ENCODE assay signal across 1 cellular context in genomic region chr1:220690140-220691038, GRCh38.
TF ChIP-seq lines count a peak whose summit lies in the region.

A gene with protein sequence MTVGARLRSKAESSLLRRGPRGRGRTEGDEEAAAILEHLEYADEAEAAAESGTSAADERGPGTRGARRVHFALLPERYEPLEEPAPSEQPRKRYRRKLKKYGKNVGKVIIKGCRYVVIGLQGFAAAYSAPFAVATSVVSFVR (plus strand): TSS chr1:220690363. CDS start chr1:220690403, 40 bp downstream.

TF ChIP-seq in GM12878, 131 proteins besides CTCF, POLR2A, EP300 and RAD21 (continued from another document and continues in another):
- TF ChIP-seq, protein P1, sequence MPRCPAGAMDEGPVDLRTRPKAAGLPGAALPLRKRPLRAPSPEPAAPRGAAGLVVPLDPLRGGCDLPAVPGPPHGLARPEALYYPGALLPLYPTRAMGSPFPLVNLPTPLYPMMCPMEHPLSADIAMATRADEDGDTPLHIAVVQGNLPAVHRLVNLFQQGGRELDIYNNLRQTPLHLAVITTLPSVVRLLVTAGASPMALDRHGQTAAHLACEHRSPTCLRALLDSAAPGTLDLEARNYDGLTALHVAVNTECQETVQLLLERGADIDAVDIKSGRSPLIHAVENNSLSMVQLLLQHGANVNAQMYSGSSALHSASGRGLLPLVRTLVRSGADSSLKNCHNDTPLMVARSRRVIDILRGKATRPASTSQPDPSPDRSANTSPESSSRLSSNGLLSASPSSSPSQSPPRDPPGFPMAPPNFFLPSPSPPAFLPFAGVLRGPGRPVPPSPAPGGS (IDR thresholded peaks at IDR 0.05; ENCODE audit: borderline replicate concordance, insufficient read depth, low read depth, low read length, poor library complexity, severe bottlenecking): no peak
- TF ChIP-seq SUZ12 (IDR thresholded peaks at IDR 0.05; ENCODE audit: unreplicated experiment): no peak
- TF ChIP-seq IKZF2 (IDR thresholded peaks at IDR 0.05): no peak
- no peak for TF ChIP-seq POU2F2 (IDR thresholded peaks at IDR 0.05; ENCODE audit: borderline replicate concordance, low read depth, low read length)
- no peak for TF ChIP-seq EZH2 (IDR thresholded peaks at IDR 0.05; ENCODE audit: borderline replicate concordance, control insufficient read depth, low read depth, low read length)
- TF ChIP-seq SREBF1 (IDR thresholded peaks at IDR 0.05; ENCODE audit: low read length): no peak
- TF ChIP-seq, protein P2, sequence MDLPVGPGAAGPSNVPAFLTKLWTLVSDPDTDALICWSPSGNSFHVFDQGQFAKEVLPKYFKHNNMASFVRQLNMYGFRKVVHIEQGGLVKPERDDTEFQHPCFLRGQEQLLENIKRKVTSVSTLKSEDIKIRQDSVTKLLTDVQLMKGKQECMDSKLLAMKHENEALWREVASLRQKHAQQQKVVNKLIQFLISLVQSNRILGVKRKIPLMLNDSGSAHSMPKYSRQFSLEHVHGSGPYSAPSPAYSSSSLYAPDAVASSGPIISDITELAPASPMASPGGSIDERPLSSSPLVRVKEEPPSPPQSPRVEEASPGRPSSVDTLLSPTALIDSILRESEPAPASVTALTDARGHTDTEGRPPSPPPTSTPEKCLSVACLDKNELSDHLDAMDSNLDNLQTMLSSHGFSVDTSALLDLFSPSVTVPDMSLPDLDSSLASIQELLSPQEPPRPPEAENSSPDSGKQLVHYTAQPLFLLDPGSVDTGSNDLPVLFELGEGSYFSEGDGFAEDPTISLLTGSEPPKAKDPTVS (IDR thresholded peaks at IDR 0.05; ENCODE audit: low read depth, low read length): no peak
- no peak for TF ChIP-seq TCF3 (IDR thresholded peaks at IDR 0.05; ENCODE audit: borderline replicate concordance, insufficient read depth, low read depth, low read length)
- no peak for TF ChIP-seq ZNF207 (IDR thresholded peaks at IDR 0.05; ENCODE audit: borderline replicate concordance)
- TF ChIP-seq ZSCAN29 (IDR thresholded peaks at IDR 0.05): no peak
- TF ChIP-seq TARDBP (IDR thresholded peaks at IDR 0.05; ENCODE audit: borderline replicate concordance): no peak
- TF ChIP-seq, protein P3, sequence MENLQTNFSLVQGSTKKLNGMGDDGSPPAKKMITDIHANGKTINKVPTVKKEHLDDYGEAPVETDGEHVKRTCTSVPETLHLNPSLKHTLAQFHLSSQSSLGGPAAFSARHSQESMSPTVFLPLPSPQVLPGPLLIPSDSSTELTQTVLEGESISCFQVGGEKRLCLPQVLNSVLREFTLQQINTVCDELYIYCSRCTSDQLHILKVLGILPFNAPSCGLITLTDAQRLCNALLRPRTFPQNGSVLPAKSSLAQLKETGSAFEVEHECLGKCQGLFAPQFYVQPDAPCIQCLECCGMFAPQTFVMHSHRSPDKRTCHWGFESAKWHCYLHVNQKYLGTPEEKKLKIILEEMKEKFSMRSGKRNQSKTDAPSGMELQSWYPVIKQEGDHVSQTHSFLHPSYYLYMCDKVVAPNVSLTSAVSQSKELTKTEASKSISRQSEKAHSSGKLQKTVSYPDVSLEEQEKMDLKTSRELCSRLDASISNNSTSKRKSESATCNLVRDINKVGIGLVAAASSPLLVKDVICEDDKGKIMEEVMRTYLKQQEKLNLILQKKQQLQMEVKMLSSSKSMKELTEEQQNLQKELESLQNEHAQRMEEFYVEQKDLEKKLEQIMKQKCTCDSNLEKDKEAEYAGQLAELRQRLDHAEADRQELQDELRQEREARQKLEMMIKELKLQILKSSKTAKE (IDR thresholded peaks at IDR 0.05; ENCODE audit: low read depth, poor library complexity, severe bottlenecking): no peak
- TF ChIP-seq NKRF (conservative IDR thresholded peaks at IDR 0.05): 0 out of 2 replicates have a peak, but pooled peaks have one; percentile 32
- TF ChIP-seq, protein P4, sequence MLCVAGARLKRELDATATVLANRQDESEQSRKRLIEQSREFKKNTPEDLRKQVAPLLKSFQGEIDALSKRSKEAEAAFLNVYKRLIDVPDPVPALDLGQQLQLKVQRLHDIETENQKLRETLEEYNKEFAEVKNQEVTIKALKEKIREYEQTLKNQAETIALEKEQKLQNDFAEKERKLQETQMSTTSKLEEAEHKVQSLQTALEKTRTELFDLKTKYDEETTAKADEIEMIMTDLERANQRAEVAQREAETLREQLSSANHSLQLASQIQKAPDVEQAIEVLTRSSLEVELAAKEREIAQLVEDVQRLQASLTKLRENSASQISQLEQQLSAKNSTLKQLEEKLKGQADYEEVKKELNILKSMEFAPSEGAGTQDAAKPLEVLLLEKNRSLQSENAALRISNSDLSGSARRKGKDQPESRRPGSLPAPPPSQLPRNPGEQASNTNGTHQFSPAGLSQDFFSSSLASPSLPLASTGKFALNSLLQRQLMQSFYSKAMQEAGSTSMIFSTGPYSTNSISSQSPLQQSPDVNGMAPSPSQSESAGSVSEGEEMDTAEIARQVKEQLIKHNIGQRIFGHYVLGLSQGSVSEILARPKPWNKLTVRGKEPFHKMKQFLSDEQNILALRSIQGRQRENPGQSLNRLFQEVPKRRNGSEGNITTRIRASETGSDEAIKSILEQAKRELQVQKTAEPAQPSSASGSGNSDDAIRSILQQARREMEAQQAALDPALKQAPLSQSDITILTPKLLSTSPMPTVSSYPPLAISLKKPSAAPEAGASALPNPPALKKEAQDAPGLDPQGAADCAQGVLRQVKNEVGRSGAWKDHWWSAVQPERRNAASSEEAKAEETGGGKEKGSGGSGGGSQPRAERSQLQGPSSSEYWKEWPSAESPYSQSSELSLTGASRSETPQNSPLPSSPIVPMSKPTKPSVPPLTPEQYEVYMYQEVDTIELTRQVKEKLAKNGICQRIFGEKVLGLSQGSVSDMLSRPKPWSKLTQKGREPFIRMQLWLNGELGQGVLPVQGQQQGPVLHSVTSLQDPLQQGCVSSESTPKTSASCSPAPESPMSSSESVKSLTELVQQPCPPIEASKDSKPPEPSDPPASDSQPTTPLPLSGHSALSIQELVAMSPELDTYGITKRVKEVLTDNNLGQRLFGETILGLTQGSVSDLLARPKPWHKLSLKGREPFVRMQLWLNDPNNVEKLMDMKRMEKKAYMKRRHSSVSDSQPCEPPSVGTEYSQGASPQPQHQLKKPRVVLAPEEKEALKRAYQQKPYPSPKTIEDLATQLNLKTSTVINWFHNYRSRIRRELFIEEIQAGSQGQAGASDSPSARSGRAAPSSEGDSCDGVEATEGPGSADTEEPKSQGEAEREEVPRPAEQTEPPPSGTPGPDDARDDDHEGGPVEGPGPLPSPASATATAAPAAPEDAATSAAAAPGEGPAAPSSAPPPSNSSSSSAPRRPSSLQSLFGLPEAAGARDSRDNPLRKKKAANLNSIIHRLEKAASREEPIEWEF (IDR thresholded peaks at IDR 0.05; ENCODE audit: insufficient replicate concordance, low read depth, low read length): no peak
- no peak for TF ChIP-seq CEBPZ (IDR thresholded peaks at IDR 0.05; ENCODE audit: low read depth, low read length)
- no peak for TF ChIP-seq RCOR1 (conservative IDR thresholded peaks at IDR 0.05; ENCODE audit: low read depth, low read length)
- peak; percentile 76; the same call in 1 of the 2 replicates for TF ChIP-seq RB1 (IDR thresholded peaks at IDR 0.05; ENCODE audit: borderline replicate concordance)
- TF ChIP-seq NBN (IDR thresholded peaks at IDR 0.05): no peak
- no peak for TF ChIP-seq MXI1 (IDR thresholded peaks at IDR 0.05; ENCODE audit: low read depth, low read length)
- peak; percentile 84 for TF ChIP-seq IKZF1 (conservative IDR thresholded peaks at IDR 0.05)
- no peak for TF ChIP-seq WRNIP1 (IDR thresholded peaks at IDR 0.05; ENCODE audit: borderline replicate concordance, low read depth, low read length)
- no peak for TF ChIP-seq MYB (IDR thresholded peaks at IDR 0.05; ENCODE audit: borderline replicate concordance, low read depth, low read length)
- TF ChIP-seq ASH2L (IDR thresholded peaks at IDR 0.05; ENCODE audit: borderline replicate concordance, low read depth): no peak
- no peak for TF ChIP-seq JUNB (IDR thresholded peaks at IDR 0.05)
- no peak for TF ChIP-seq RFX5 (IDR thresholded peaks at IDR 0.05; ENCODE audit: low read depth, low read length)
- TF ChIP-seq SPI1 (IDR thresholded peaks at IDR 0.05; ENCODE audit: borderline replicate concordance, insufficient read depth, low read depth, low read length): no peak
- no peak for TF ChIP-seq FOS (IDR thresholded peaks at IDR 0.05; ENCODE audit: borderline replicate concordance, extremely low read depth, insufficient read length)
- TF ChIP-seq GABPA (IDR thresholded peaks at IDR 0.05; ENCODE audit: low read depth): no peak
- TF ChIP-seq FOXK2 (IDR thresholded peaks at IDR 0.05): no peak
- TF ChIP-seq, protein P5, sequence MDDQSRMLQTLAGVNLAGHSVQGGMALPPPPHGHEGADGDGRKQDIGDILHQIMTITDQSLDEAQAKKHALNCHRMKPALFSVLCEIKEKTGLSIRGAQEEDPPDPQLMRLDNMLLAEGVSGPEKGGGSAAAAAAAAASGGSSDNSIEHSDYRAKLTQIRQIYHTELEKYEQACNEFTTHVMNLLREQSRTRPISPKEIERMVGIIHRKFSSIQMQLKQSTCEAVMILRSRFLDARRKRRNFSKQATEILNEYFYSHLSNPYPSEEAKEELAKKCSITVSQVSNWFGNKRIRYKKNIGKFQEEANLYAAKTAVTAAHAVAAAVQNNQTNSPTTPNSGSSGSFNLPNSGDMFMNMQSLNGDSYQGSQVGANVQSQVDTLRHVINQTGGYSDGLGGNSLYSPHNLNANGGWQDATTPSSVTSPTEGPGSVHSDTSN (IDR thresholded peaks at IDR 0.05; ENCODE audit: insufficient replicate concordance, low read depth, low read length): no peak
- TF ChIP-seq, protein P6, sequence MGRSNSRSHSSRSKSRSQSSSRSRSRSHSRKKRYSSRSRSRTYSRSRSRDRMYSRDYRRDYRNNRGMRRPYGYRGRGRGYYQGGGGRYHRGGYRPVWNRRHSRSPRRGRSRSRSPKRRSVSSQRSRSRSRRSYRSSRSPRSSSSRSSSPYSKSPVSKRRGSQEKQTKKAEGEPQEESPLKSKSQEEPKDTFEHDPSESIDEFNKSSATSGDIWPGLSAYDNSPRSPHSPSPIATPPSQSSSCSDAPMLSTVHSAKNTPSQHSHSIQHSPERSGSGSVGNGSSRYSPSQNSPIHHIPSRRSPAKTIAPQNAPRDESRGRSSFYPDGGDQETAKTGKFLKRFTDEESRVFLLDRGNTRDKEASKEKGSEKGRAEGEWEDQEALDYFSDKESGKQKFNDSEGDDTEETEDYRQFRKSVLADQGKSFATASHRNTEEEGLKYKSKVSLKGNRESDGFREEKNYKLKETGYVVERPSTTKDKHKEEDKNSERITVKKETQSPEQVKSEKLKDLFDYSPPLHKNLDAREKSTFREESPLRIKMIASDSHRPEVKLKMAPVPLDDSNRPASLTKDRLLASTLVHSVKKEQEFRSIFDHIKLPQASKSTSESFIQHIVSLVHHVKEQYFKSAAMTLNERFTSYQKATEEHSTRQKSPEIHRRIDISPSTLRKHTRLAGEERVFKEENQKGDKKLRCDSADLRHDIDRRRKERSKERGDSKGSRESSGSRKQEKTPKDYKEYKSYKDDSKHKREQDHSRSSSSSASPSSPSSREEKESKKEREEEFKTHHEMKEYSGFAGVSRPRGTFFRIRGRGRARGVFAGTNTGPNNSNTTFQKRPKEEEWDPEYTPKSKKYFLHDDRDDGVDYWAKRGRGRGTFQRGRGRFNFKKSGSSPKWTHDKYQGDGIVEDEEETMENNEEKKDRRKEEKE (IDR thresholded peaks at IDR 0.05): no peak
- TF ChIP-seq CREM (IDR thresholded peaks at IDR 0.05; ENCODE audit: low read depth): no peak
- no peak for TF ChIP-seq SMAD1 (IDR thresholded peaks at IDR 0.05; ENCODE audit: low read depth, partially characterized antibody)
- no peak; the same call in 1 of the 2 replicates for TF ChIP-seq HCFC1 (IDR thresholded peaks at IDR 0.05; ENCODE audit: low read length)
- TF ChIP-seq RAD51 (IDR thresholded peaks at IDR 0.05): no peak
- peak; percentile 49; the same call in 1 of the 2 replicates for TF ChIP-seq LARP7 (IDR thresholded peaks at IDR 0.05)
